ENCODE assay signal across 24 cellular contexts in the genomic region with DNA sequence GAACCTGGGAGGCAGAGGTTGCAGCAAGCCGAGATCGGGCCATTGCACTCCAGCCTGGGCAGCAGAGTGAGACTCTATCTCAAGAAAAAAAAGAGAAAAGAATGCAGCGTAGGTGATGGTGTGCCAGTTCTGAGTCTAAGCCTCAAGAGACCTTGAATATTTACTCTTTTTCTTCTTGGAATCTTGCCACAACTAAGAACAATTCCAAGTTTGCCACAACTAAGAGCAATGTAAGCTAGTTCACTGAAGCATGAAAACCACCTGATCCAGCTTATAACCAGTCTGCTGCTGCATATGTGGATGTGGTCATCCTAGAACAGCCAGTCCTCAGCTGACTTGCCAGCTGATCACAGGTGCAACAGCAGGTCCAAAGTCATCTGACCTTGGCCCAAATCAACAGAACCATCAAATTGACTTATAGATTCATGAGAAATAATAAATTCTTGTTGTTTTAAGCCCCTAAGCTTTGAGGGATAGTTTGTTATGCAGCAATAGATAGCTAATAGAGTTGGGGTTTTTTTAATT. TPM values are rescaled to one million over a fixed set of nuclear protein-coding genes. Genes with fewer than 3 reads are reported as not detected.
DNase-seq lines count a peak whose midpoint lies in the region; ATAC-seq and TF ChIP-seq lines count a peak whose summit lies in the region.
"Had no signal": no experiment of that assay in that cellular context is flagged by ENCODE, and none has a peak within 500 bp of the region (broad histone marks: within the 10 kb centered on the region; RNA-seq: fewer than 3 reads in every experiment).

No MANE protein-coding gene starts in this region.

- in situ Hi-C loops in ACHN (cut with HindIII; ENCODE audit: low pct_ligation_motif_present, low pct_unique_long_range_greater_than_20kb, low sequenced_read_pairs), result no loop called here

- H3K4me1 ChIP-seq in sigmoid colon (no peaks in the 10 kb centered on the region), psoas muscle (no peaks in the 10 kb centered on the region)

- TF ChIP-seq POLR2A in sigmoid colon (IDR thresholded peaks at IDR 0.05), result no peak

- DNase-seq in ACHN (peak; percentile 41), DMS79 treated with DMSO at 0.1 percent for 48 hours (lab: John Stamatoyannopoulos, UW) (peak; percentile 56), NCI-H446 treated with DMSO at 0.1 percent for 48 hours (lab: John Stamatoyannopoulos, UW) (peak; percentile 26), NCI-H146 treated with DMSO at 0.1 percent for 48 hours (lab: John Stamatoyannopoulos, UW; ENCODE audit: unreplicated experiment) (no peak), sigmoid colon (no peak), psoas muscle (no peak)
- DNase-seq: C1 segment of cervical spinal cord; CD8-positive, alpha-beta memory T cell; EL; Kasumi-1; MM.1S; NCI-H1092 treated with DMSO at 0.1 percent for 48 hours; NCI-H146; NCI-H2081; NCI-H345; NCI-H774; RPMI8226; SHP77 treated with DMSO at 0.1 percent for 48 hours; SK-N-SH; T-cell had no signal

- H3K4me3 ChIP-seq in sigmoid colon (no peak overlapping the region), psoas muscle (no peak overlapping the region)
- H3K4me3 ChIP-seq: GM23338 had no signal

- TF ChIP-seq EP300 in sigmoid colon (IDR thresholded peaks at IDR 0.05), result no peak

- H3K27me3 ChIP-seq in sigmoid colon (peaks cover 0 to 23% (median 3%) of the 10 kb centered on the region in 3 donors), psoas muscle (ENCODE audit: insufficient read depth in 3 of 3, low read length in 2 of 3) (peaks cover 0 to 24% (median 3%) of the 10 kb centered on the region in 3 donors)

- no peaks in the 10 kb centered on the region for H3K36me3 ChIP-seq in sigmoid colon
- H3K36me3 ChIP-seq in psoas muscle (ENCODE audit: insufficient read depth in 1 of 2, low read depth in 1 of 2), result no peaks in the 10 kb centered on the region

- H3K27ac ChIP-seq in VCaP (peak overlapping the region; percentile 27), sigmoid colon (no peak overlapping the region), psoas muscle (no peak overlapping the region)

- TF ChIP-seq CTCF in VCaP (conservative IDR thresholded peaks at IDR 0.05), result no peak
- TF ChIP-seq CTCF in sigmoid colon (IDR thresholded peaks at IDR 0.05), result no peak
- TF ChIP-seq CTCF in psoas muscle (IDR thresholded peaks at IDR 0.05), result no peak

- no peaks in the 10 kb centered on the region for H3K9me3 ChIP-seq in sigmoid colon
- no peaks in the 10 kb centered on the region for H3K9me3 ChIP-seq in psoas muscle
- H3K9me3 ChIP-seq: SK-N-SH had no signal

- intact Hi-C loops in sigmoid colon (cut with DNase I), result no loop called here
- intact Hi-C loops in psoas muscle (cut with DNase I), result no loop called here

- 87 to 88% methylated on average over 3 of the region's 3 CpGs for WGBS in sigmoid colon, 2 donors
- WGBS in psoas muscle, 3 donors, result 79 to 90% (median 84%) methylated on average over 3 of the region's 3 CpGs

- ATAC-seq in GM21717 (IDR thresholded peaks at IDR 0.05; ENCODE audit: unreplicated experiment) (no peak), psoas muscle (no peak)
- ATAC-seq: GM23338, HCT116, T-cell had no signal

RNA-seq across cellular contexts. Expression of a gene that starts 25.4 kb away (rescaled TPM):
- total RNA-seq in sigmoid colon, result 1 to 10 TPM in 2 of 4 donors, under 1 TPM in 2; 0.49 to 2.1 (median 0.96) TPM
- polyA plus RNA-seq in sigmoid colon, result under 1 TPM in 1 of 3 donors, not detected in 2; 0.57 TPM
- under 1 TPM in 1 of 4 donors, not detected in 3; 0.06 TPM for total RNA-seq in psoas muscle
- polyA plus RNA-seq in psoas muscle, result under 1 TPM in 1 of 3 donors, not detected in 2; 0.04 TPM
- total RNA-seq: CD8-positive, alpha-beta memory T cell; T-cell had no signal
- polyA plus RNA-seq: CD8-positive, alpha-beta memory T cell had no signal

Comparison
In these comparisons a context has a peak if more than half of its experiments do, and no peak if none do; other contexts are left out.
1. DNase-seq: peak in ACHN (single experiment), DMS79 treated with DMSO at 0.1 percent for 48 hours (single experiment) and NCI-H446 treated with DMSO at 0.1 percent for 48 hours (single experiment); none in NCI-H146 treated with DMSO at 0.1 percent for 48 hours (single experiment), sigmoid colon (single experiment) and psoas muscle (0 of 2).